ENCODE assay signal across 8 cellular contexts in genomic region chr14:24332094-24332983, GRCh38. TPM values are rescaled to one million over a fixed set of nuclear protein-coding genes. Genes with fewer than 3 reads are reported as not detected.
DNase-seq lines count a peak whose midpoint lies in the region; ATAC-seq and TF ChIP-seq lines count a peak whose summit lies in the region.

No MANE protein-coding gene starts in this region.

- no peaks in the 10 kb centered on the region for H3K36me3 Mint-ChIP-seq in type B pancreatic cell

- H3K27me3 ChIP-seq in DOHH2 (ENCODE audit: control insufficient read depth, low read length) (peaks cover 16% of the 10 kb centered on the region), trophoblast cell (ENCODE audit: insufficient read depth, low read length) (peaks cover 10% of the 10 kb centered on the region)

- no peaks in the 10 kb centered on the region for H4K20me1 ChIP-seq in DOHH2 (ENCODE audit: control insufficient read depth, insufficient read depth, low read depth, low read length)

- H3K4me1 ChIP-seq in DOHH2 (ENCODE audit: control insufficient read depth, low read length) (peaks cover 33% of the 10 kb centered on the region), trophoblast cell (ENCODE audit: control insufficient read depth in 1 of 2, insufficient read depth in 2 of 2, low read length in 2 of 2) (peaks cover 24 to 26% of the 10 kb centered on the region in 2 experiments)

- peak; percentile 51 for TF ChIP-seq RAD21 in Ishikawa (IDR thresholded peaks at IDR 0.05; ENCODE audit: low read depth)

- H4K12ac ChIP-seq in trophoblast cell (ENCODE audit: low read depth, low read length) = peak overlapping the region; percentile 36

- H3K9me3 Mint-ChIP-seq in type B pancreatic cell = no peaks in the 10 kb centered on the region

- no peaks in the 10 kb centered on the region for H3K9me3 ChIP-seq in DOHH2 (ENCODE audit: control insufficient read depth, insufficient read depth, low read length)
- H3K9me3 ChIP-seq in trophoblast cell (ENCODE audit: insufficient read depth, low read depth, low read length) = peaks cover 2% of the 10 kb centered on the region

- H2BK12ac ChIP-seq in trophoblast cell (ENCODE audit: low read length) = no peak overlapping the region

- H3K14ac ChIP-seq in trophoblast cell (ENCODE audit: low read length) = no peak overlapping the region

- no peak overlapping the region for H2BK120ac ChIP-seq in trophoblast cell (ENCODE audit: insufficient read depth, low read length, poor library complexity)

- H4K8ac ChIP-seq in trophoblast cell (ENCODE audit: low read depth, low read length) = peak overlapping the region; percentile 20

- H3K18ac ChIP-seq in trophoblast cell (ENCODE audit: low read length) = no peak overlapping the region

- H3K79me2 ChIP-seq in DOHH2 (ENCODE audit: control insufficient read depth, low read length) = no peaks in the 10 kb centered on the region
- H3K79me2 ChIP-seq in trophoblast cell (ENCODE audit: control insufficient read depth, insufficient read depth, low read length, poor library complexity) = peaks cover 3% of the 10 kb centered on the region

- H2AFZ ChIP-seq in trophoblast cell (ENCODE audit: insufficient read depth, low read length, poor library complexity) = peak overlapping the region; percentile 75

- H3K4me1 Mint-ChIP-seq in type B pancreatic cell (ENCODE audit: unreplicated experiment) = peaks cover 19% of the 10 kb centered on the region

- H3K23ac ChIP-seq in trophoblast cell (ENCODE audit: low read length) = no peak overlapping the region

- no peak overlapping the region for H3K9ac ChIP-seq in trophoblast cell (ENCODE audit: low read length)

- H3K27me3 Mint-ChIP-seq in type B pancreatic cell = peaks cover 68% of the 10 kb centered on the region

- H3K4me3 ChIP-seq in DOHH2 (ENCODE audit: low read length) (peak overlapping the region; percentile 66), trophoblast cell (ENCODE audit: low read depth, low read length) (peak overlapping the region; percentile 51)

- CTCF ChIA-PET in RWPE1 (lab: Yijun Ruan, JAX) = interaction anchor here (0.6 to 5.3 kb wide), 13 partner anchors 11 to 104 kb away, joined by 3 to 94 read pairs (median 4); partner anchors contain the start of genes CBLN3 and KHNYN

- H3K4me2 ChIP-seq in DOHH2 (ENCODE audit: low read length) (peak overlapping the region; percentile 83), trophoblast cell (ENCODE audit: low read length) (peak overlapping the region; percentile 59)

- WGBS in trophoblast cell (ENCODE audit: extremely low coverage, insufficient coverage, insufficient read length) = no CpG with 5 or more reads among the region's 62 CpGs

- no peak overlapping the region for H2BK5ac ChIP-seq in trophoblast cell (ENCODE audit: low read depth, low read length, poor library complexity)

- TF ChIP-seq CTCF in DOHH2 (IDR thresholded peaks at IDR 0.05; ENCODE audit: low read depth, low read length, poor library complexity, severe bottlenecking) (peak; percentile 68), RWPE1 (conservative IDR thresholded peaks at IDR 0.05; ENCODE audit: low read depth) (peak; percentile 85), type B pancreatic cell (conservative IDR thresholded peaks at IDR 0.05) (peak; percentile 81)

- H2AK5ac ChIP-seq in trophoblast cell (ENCODE audit: low read length) = no peak overlapping the region

- no peak overlapping the region for H4K91ac ChIP-seq in trophoblast cell (ENCODE audit: low read depth, low read length)

- H3K4ac ChIP-seq in trophoblast cell (ENCODE audit: low read depth, low read length) = no peak overlapping the region

- H3K79me1 ChIP-seq in trophoblast cell (ENCODE audit: low read length) = peaks cover 4% of the 10 kb centered on the region

- H3F3A ChIP-seq in DOHH2 (ENCODE audit: control insufficient read depth, insufficient read depth) = no peaks in the 10 kb centered on the region; the same call in 1 of the 2 replicates

- no peaks in the 10 kb centered on the region for H3K9me2 ChIP-seq in DOHH2 (replicated peaks; ENCODE audit: control insufficient read depth, low read length)

- TF ChIP-seq EP300 in Ishikawa (IDR thresholded peaks at IDR 0.05; ENCODE audit: borderline replicate concordance) = no peak

- POLR2A ChIA-PET in RWPE1 (lab: Yijun Ruan, JAX; ENCODE audit: low non-redundant PET) = interaction anchor here (0.5 to 1.9 kb wide), 3 partner anchors 32 to 99 kb away, joined by 3 to 11 read pairs (median 7); partner anchors contain the start of genes CBLN3 and KHNYN

- peak overlapping the region; percentile 89 for H3K4me3 Mint-ChIP-seq in type B pancreatic cell

- H3K36me3 ChIP-seq in DOHH2 (ENCODE audit: control insufficient read depth, low read length) (no peaks in the 10 kb centered on the region), trophoblast cell (ENCODE audit: control insufficient read depth in 1 of 2, insufficient read depth in 2 of 2, low read length in 2 of 2) (no peaks in the 10 kb centered on the region)

- peak; percentile 77 for DNase-seq in RWPE1 (ENCODE audit: low spot score)
- peak; percentile 79 for DNase-seq in activated gamma-delta T cell treated with anti-CD3 and anti-CD28 coated beads, Interleukin-2, amount 50 U/mL, for 16 hours (ENCODE audit: low read depth)
- peak; percentile 56 for DNase-seq in glomerular visceral epithelial cell (ENCODE audit: extremely low spot score)
- peak; percentile 64 to 80 for DNase-seq in trophoblast cell
- DNase-seq in type B pancreatic cell (ENCODE audit: extremely low spot score, unreplicated experiment) = no peak

- ATAC-seq in GM21619 (IDR thresholded peaks at IDR 0.05; ENCODE audit: unreplicated experiment) = peak; percentile 86

- peak overlapping the region; percentile 44 for H3K27ac Mint-ChIP-seq in type B pancreatic cell

- H3K27ac ChIP-seq in DOHH2 (ENCODE audit: low read depth, low read length) (no peak overlapping the region), RWPE1 (no peak overlapping the region), trophoblast cell (ENCODE audit: low read depth, low read length) (no peak overlapping the region)

TF ChIP-seq in Ishikawa, 13 proteins besides CTCF, POLR2A, EP300 and RAD21:
- TF ChIP-seq CEBPB (IDR thresholded peaks at IDR 0.05) = 0 out of 2 replicates have a peak, but pooled peaks have one; percentile 42
- TF ChIP-seq NFIC (IDR thresholded peaks at IDR 0.05) = no peak
- peak; percentile 95 for TF ChIP-seq MAX (IDR thresholded peaks at IDR 0.05)
- no peak for TF ChIP-seq TEAD4 (IDR thresholded peaks at IDR 0.05)
- no peak for TF ChIP-seq EGR1 (IDR thresholded peaks at IDR 0.05)
- no peak for TF ChIP-seq YY1 (IDR thresholded peaks at IDR 0.05; ENCODE audit: low read depth)
- no peak for TF ChIP-seq FOXM1 (IDR thresholded peaks at IDR 0.05; ENCODE audit: borderline replicate concordance, low read depth)

RNA-seq across cellular contexts. Expression of gene ADCY4, which starts 2.5 kb away (rescaled TPM):
- 2.7 and 3.6 TPM in 2 replicates for polyA plus RNA-seq in trophoblast cell (2013)
- total RNA-seq in type B pancreatic cell (ENCODE audit: low replicate concordance) = 2.2 and 2.5 TPM in 2 replicates

RNA-seq across cellular contexts. Expression of gene RIPK3, which starts 7.5 kb away (rescaled TPM):
- polyA plus RNA-seq in trophoblast cell (2013) = 0.36 and 0.47 TPM in 2 replicates
- 5.6 and 7.5 TPM in 2 replicates for total RNA-seq in type B pancreatic cell (ENCODE audit: low replicate concordance)

RNA-seq across cellular contexts. Expression of gene LTB4R, which starts 21.0 kb away (rescaled TPM):
- 3.9 and 4.0 TPM in 2 replicates for polyA plus RNA-seq in trophoblast cell (2013)
- 5.1 and 8.8 TPM in 2 replicates for total RNA-seq in type B pancreatic cell (ENCODE audit: low replicate concordance)

RNA-seq across cellular contexts. Expression of gene LTB4R2, which starts 22.4 kb away (rescaled TPM):
- polyA plus RNA-seq in trophoblast cell (2013) = 2.7 and 2.9 TPM in 2 replicates
- total RNA-seq in type B pancreatic cell (ENCODE audit: low replicate concordance) = 6.5 and 9.4 TPM in 2 replicates

RNA-seq across cellular contexts. Expression of gene CIDEB, which starts 24.6 kb away (rescaled TPM):
- polyA plus RNA-seq in trophoblast cell (2013) = 0.04 TPM in 1 of 2 replicates, not detected in the other
- 4.9 and 11.1 TPM in 2 replicates for total RNA-seq in type B pancreatic cell (ENCODE audit: low replicate concordance)
